Comparison of ENCODE assay signal across 15 cellular contexts in the genomic region with DNA sequence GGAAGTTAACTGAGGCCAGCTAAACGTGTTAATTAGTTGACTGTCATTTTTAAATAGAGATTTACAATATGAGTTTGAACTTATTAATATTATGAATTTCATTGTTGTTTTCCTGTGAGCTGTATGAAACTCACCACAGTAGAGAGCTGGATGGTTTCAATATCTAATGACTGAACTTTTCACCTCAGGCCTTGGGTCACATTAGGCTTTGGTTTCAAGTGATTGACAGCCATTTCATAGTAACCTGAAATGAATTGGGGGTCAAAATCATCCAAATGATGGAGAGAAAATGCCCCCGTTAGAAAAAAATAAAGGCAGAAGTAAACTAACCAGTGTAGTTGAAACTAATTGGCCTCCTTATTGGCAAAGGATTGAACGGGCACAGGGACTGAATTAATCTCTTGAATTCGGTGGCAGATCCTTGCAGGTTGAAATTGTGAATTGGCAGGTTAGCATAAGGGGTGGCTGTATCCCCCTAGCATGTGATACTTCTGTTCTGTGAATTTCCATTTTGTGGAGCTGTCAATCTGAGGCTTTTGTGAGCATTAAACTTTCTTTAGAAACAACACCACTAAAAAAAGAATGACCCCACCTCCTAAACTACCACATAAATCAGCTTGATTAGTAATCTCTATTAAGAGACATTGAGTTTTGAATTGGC.
DNase-seq lines count a peak whose midpoint lies in the region; ATAC-seq and TF ChIP-seq lines count a peak whose summit lies in the region.
"Had no signal": no experiment of that assay in that cellular context is flagged by ENCODE, and none has a peak within 500 bp of the region (broad histone marks: within the 10 kb centered on the region; RNA-seq: fewer than 3 reads in every experiment).

No MANE protein-coding gene starts in this region.

- H4K20me1 ChIP-seq in neural progenitor cell (ENCODE audit: low read depth): no peaks in the 10 kb centered on the region

- no peak overlapping the region for H3K4me2 ChIP-seq in neural progenitor cell

- no peaks in the 10 kb centered on the region for H3K36me3 ChIP-seq in neural progenitor cell
- H3K36me3 ChIP-seq: WERI-Rb-1 had no signal

- peaks cover 9% of the 10 kb centered on the region for H3K4me1 Mint-ChIP-seq in neural progenitor cell
- H3K4me1 Mint-ChIP-seq: activated CD8-positive, alpha-beta memory T cell treated with anti-CD3 and anti-CD28 coated beads, Interleukin-2, amount 10 ng/mL, durations not matched to agents 7 days and 5 days; activated naive CD4-positive, alpha-beta T cell treated with anti-CD3 and anti-CD28 coated beads, Interleukin-2, amount 10 ng/mL, durations not matched to agents 7 days and 5 days had no signal

- no peak overlapping the region for H3K4me3 Mint-ChIP-seq in neural progenitor cell
- H3K4me3 Mint-ChIP-seq: activated CD8-positive, alpha-beta memory T cell treated with anti-CD3 and anti-CD28 coated beads, Interleukin-2, amount 10 ng/mL, durations not matched to agents 7 days and 5 days; activated naive CD4-positive, alpha-beta T cell treated with anti-CD3 and anti-CD28 coated beads, Interleukin-2, amount 10 ng/mL, durations not matched to agents 7 days and 5 days; stimulated activated naive CD8-positive, alpha-beta T cell treated with anti-CD3 and anti-CD28 coated beads, Interleukin-15, Interleukin-2, amounts not matched to agents 100 ng/mL and 50 ng/mL, for 24 hours had no signal

- H3K4me1 ChIP-seq in neural progenitor cell: no peaks in the 10 kb centered on the region

- no peak overlapping the region for H3K4me3 ChIP-seq in neural progenitor cell

- H3K27ac Mint-ChIP-seq in neural progenitor cell: no peak overlapping the region
- H3K27ac Mint-ChIP-seq: activated CD8-positive, alpha-beta memory T cell treated with anti-CD3 and anti-CD28 coated beads, Interleukin-2, amount 10 ng/mL, durations not matched to agents 7 days and 5 days; activated naive CD4-positive, alpha-beta T cell treated with anti-CD3 and anti-CD28 coated beads, Interleukin-2, amount 10 ng/mL, durations not matched to agents 7 days and 5 days; stimulated activated naive CD8-positive, alpha-beta T cell treated with anti-CD3 and anti-CD28 coated beads, Interleukin-15, Interleukin-2, amounts not matched to agents 100 ng/mL and 50 ng/mL, for 24 hours had no signal

- H3K27ac ChIP-seq in substantia nigra (ENCODE audit: low read depth, low read length, poor library complexity, severe bottlenecking): peak overlapping the region; percentile 64
- no peak overlapping the region for H3K27ac ChIP-seq in neural progenitor cell
- H3K27ac ChIP-seq: WERI-Rb-1 had no signal

- peak; percentile 70 for ATAC-seq in GM19395 (IDR thresholded peaks at IDR 0.05; ENCODE audit: unreplicated experiment)
- peak; percentile 51 for ATAC-seq in HG02623 (IDR thresholded peaks at IDR 0.05; ENCODE audit: unreplicated experiment)
- ATAC-seq in HG03460 (IDR thresholded peaks at IDR 0.05; ENCODE audit: unreplicated experiment): peak; percentile 57
- ATAC-seq: activated CD8-positive, alpha-beta memory T cell treated with anti-CD3 and anti-CD28 coated beads, Interleukin-2, amount 10 ng/mL, durations not matched to agents 7 days and 5 days; Panc1 had no signal

- no peaks in the 10 kb centered on the region for H3F3A ChIP-seq in neural progenitor cell (ENCODE audit: low read depth)

- no peak overlapping the region for H2AFZ ChIP-seq in neural progenitor cell (replicated peaks)

- peaks cover 2% of the 10 kb centered on the region for H3K27me3 Mint-ChIP-seq in neural progenitor cell (ENCODE audit: insufficient read depth, low read depth)
- H3K27me3 Mint-ChIP-seq: activated naive CD4-positive, alpha-beta T cell treated with anti-CD3 and anti-CD28 coated beads, Interleukin-2, amount 10 ng/mL, durations not matched to agents 7 days and 5 days had no signal

- H3K79me2 ChIP-seq in neural progenitor cell (ENCODE audit: low read depth): no peaks in the 10 kb centered on the region

- no peak overlapping the region for H3K9ac ChIP-seq in neural progenitor cell

- no peak for TF ChIP-seq CTCF in neural progenitor cell (IDR thresholded peaks at IDR 0.05)

- no peak for DNase-seq in substantia nigra (lab: John Stamatoyannopoulos, UW)
- no peak for DNase-seq in neural progenitor cell (ENCODE audit: low spot score)
- DNase-seq in RKO (ENCODE audit: low spot score): no peak
- DNase-seq in NK-92 (lab: John Stamatoyannopoulos, UW; ENCODE audit: unreplicated experiment): no peak
- DNase-seq in stimulated activated CD4-positive, alpha-beta T cell treated with anti-CD3 and anti-CD28 coated beads, Interleukin-12 subunit alpha, Interleukin-12 subunit beta, amount 100 ng/mL, for 4 hours: no peak
- DNase-seq: activated CD8-positive, alpha-beta memory T cell treated with anti-CD3 and anti-CD28 coated beads, Interleukin-2, amount 10 ng/mL, durations not matched to agents 7 days and 5 days; activated naive CD4-positive, alpha-beta T cell treated with anti-CD3 and anti-CD28 coated beads, Interleukin-2, amount 10 ng/mL, durations not matched to agents 7 days and 5 days; NCI-H1048; NCI-H345; WERI-Rb-1 had no signal

- H3K9me3 Mint-ChIP-seq in neural progenitor cell: no peaks in the 10 kb centered on the region
- H3K9me3 Mint-ChIP-seq: activated naive CD4-positive, alpha-beta T cell treated with anti-CD3 and anti-CD28 coated beads, Interleukin-2, amount 10 ng/mL, durations not matched to agents 7 days and 5 days; stimulated activated naive CD8-positive, alpha-beta T cell treated with anti-CD3 and anti-CD28 coated beads, Interleukin-15, Interleukin-2, amounts not matched to agents 100 ng/mL and 50 ng/mL, for 24 hours had no signal

- H3K9me3 ChIP-seq in neural progenitor cell (ENCODE audit: low read depth): no peaks in the 10 kb centered on the region

- no peaks in the 10 kb centered on the region for H3K27me3 ChIP-seq in neural progenitor cell

- H3K36me3 Mint-ChIP-seq in neural progenitor cell: no peaks in the 10 kb centered on the region
- H3K36me3 Mint-ChIP-seq: activated CD8-positive, alpha-beta memory T cell treated with anti-CD3 and anti-CD28 coated beads, Interleukin-2, amount 10 ng/mL, durations not matched to agents 7 days and 5 days; activated naive CD4-positive, alpha-beta T cell treated with anti-CD3 and anti-CD28 coated beads, Interleukin-2, amount 10 ng/mL, durations not matched to agents 7 days and 5 days had no signal
